In the genomic region with DNA sequence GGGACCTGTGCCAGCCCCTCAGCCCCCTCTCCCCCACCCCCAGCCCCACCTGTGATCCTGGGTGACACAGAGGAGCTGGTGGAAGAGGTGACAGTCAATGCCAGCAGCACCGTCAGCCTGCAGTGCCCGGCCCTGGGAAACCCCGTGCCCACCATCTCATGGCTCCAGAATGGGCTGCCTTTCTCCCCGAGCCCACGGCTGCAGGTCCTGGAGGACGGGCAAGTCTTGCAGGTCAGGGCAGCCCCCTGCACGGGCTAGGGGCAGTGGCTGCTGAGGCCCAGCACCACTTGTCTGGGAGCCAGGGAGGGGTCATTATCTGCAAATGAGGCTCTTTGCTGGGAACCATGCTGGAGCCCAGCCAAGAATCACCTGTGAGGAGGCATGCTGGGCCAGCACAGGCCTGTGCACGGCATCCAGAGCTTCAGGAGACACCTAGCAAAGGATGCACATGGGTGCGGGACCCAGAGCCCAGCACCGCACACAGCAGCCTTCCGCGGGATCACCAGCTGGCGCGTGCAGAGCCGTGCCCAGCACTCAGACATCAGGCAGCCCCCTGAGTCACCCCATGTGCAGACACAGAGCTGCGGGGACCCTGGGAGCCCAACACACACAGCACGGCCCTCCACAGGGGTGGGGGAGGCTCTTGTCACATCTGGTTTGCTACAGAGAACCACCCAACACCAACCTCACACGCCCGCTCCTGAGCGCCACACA, we compare ENCODE assay signal across 17 cellular contexts.
"Had no signal": no experiment of that assay in that cellular context is flagged by ENCODE, and none has a peak within 500 bp of the region (broad histone marks: within the 10 kb centered on the region; RNA-seq: fewer than 3 reads in every experiment).

No MANE protein-coding gene starts in this region.

- H3K27ac ChIP-seq: skin epidermis, tibial artery had no signal

- H3K4me1 ChIP-seq: tibial artery had no signal

- H3K36me3 ChIP-seq: tibial artery had no signal

- H3K9me3 ChIP-seq: tibial artery had no signal

- DNase-seq: activated CD4-positive, alpha-beta T cell treated with anti-CD3 and anti-CD28 coated beads, Interleukin-2, amount 50 U/mL, for 4 hours; activated CD4-positive, CD25-positive, alpha-beta regulatory T cell treated with anti-CD3 and anti-CD28 coated beads, Interleukin-2, amount 50 U/mL, for 72 hours; activated naive CD4-positive, alpha-beta T cell treated with anti-CD3 and anti-CD28 coated beads for 36 hours; activated naive CD8-positive, alpha-beta T cell treated with anti-CD3 and anti-CD28 coated beads, Interleukin-2, amount 50 U/mL, for 24 hours; activated T-cell treated with anti-CD3 and anti-CD28 coated beads for 4 hours; aorta; cerebellar nuclear complex; effector memory CD4-positive, alpha-beta T cell; head of caudate nucleus; nucleus accumbens; posterior cingulate gyrus; retina; stimulated activated CD4-positive, alpha-beta T cell treated with anti-CD3 and anti-CD28 coated beads, Interleukin-15, amount 100 ng/mL, for 24 hours; stimulated activated CD4-positive, alpha-beta T cell treated with anti-CD3 and anti-CD28 coated beads, Interleukin-4, amount 100 ng/mL, for 1 hour; stimulated activated naive CD4-positive, alpha-beta T cell; tibial artery had no signal

- H3K4me3 ChIP-seq: skin epidermis, tibial artery had no signal
